8 cellular contexts compared by ENCODE assay signal in the genomic region with DNA sequence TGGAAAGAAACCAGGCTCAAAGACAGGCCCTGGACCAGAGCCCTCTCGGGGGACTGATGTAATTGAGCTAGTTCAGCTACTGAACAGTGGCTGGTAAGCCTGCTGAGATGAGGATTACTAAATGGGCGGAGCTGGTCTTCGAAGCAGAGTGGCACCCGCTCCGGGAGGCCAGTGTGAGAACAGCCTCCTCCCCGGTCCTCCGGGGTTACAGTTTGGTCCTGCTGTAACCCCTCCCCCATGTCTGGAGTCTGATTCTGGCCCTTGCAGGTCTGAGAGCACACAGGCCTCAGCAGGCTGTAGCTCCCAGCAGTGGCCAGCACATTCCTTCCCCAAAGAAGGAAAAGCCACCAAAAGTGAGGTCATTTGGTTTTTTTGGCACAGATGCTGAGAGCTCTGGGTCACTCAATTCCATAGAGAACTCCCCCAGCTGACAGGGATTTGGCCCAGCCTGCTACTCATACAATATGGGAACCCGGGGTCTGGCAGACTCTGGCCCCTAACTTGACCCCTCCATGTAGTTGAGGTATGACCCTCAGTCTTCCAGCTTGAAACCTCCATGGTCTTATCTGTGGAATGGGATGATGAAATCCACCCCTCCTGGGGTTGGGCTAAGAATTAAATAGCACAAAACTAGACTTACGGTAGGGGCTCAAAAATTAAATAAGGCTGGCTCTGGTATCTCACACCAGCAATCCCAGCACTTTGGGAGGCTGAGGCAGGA. TPM values are rescaled to one million over a fixed set of nuclear protein-coding genes. Genes with fewer than 3 reads are reported as not detected.
DNase-seq lines count a peak whose midpoint lies in the region; ATAC-seq and TF ChIP-seq lines count a peak whose summit lies in the region.

No MANE protein-coding gene starts in this region.

- TF ChIP-seq RAD21 in SK-N-SH (IDR thresholded peaks at IDR 0.05; ENCODE audit: low read length) = no peak

- H3F3A ChIP-seq in SK-N-SH (replicated peaks; ENCODE audit: insufficient read depth) = peaks cover 48% of the 10 kb centered on the region

- no peak overlapping the region for H3K4me3 ChIP-seq in SK-N-SH (ENCODE audit: low read depth in 2 of 2, low read length in 1 of 2)
- no peak overlapping the region for H3K4me3 ChIP-seq in foreskin fibroblast (ENCODE audit: low read depth in 1 of 2, low read length in 2 of 2)

- H3K27ac Mint-ChIP-seq in activated CD4-positive, alpha-beta T cell treated with anti-CD3 and anti-CD28 coated beads, Interleukin-2, amount 10 ng/mL, durations not matched to agents 7 days and 5 days = no peak overlapping the region

- H3K9me2 ChIP-seq in SK-N-SH = no peaks in the 10 kb centered on the region

- no peaks in the 10 kb centered on the region for H3K9me3 ChIP-seq in SK-N-SH

- H3K36me3 Mint-ChIP-seq in activated CD4-positive, alpha-beta T cell treated with anti-CD3 and anti-CD28 coated beads, Interleukin-2, amount 10 ng/mL, durations not matched to agents 7 days and 5 days (ENCODE audit: low read depth) = no peaks in the 10 kb centered on the region

- DNase-seq in ELF-1 (ENCODE audit: low read depth, low spot score) (peak; percentile 96), SK-N-SH (peak; percentile 51), foreskin fibroblast (peak; percentile 95 to 96), posterior vena cava (ENCODE audit: low spot score) (peak; percentile 93), erythroblast (lab: John Stamatoyannopoulos, UW) (no peak)
- DNase-seq in activated CD4-positive, alpha-beta T cell treated with anti-CD3 and anti-CD28 coated beads, Interleukin-2, amount 10 ng/mL, durations not matched to agents 7 days and 5 days = no peak

- no peaks in the 10 kb centered on the region for H3K27me3 ChIP-seq in SK-N-SH (ENCODE audit: insufficient read depth)

- POLR2A ChIA-PET in SK-N-SH (lab: Yijun Ruan, JAX) = interaction anchor here (0.9 to 1.2 kb wide), 3 partner anchors 12 to 108 kb away, joined by 3 read pairs; no protein-coding TSS in a partner anchor
- POLR2A ChIA-PET in activated CD4-positive, alpha-beta T cell treated with anti-CD3 and anti-CD28 coated beads, Interleukin-2, amount 10 ng/mL, durations not matched to agents 7 days and 5 days (lab: Charles Lee) = no interaction called here

- no peaks in the 10 kb centered on the region for H3K9me3 Mint-ChIP-seq in activated CD4-positive, alpha-beta T cell treated with anti-CD3 and anti-CD28 coated beads, Interleukin-2, amount 10 ng/mL, durations not matched to agents 7 days and 5 days

- 15% methylated on average over 7 of the region's 9 CpGs for WGBS in SK-N-SH (ENCODE audit: low lambda C conversion rate)

- intact Hi-C loops in posterior vena cava (cut with DNase I) = loop anchor here in 1 of 2 donors (10.0 kb wide), 1 partner anchor 105 kb away; no protein-coding TSS in a partner anchor

- CTCF ChIA-PET in SK-N-SH (lab: Yijun Ruan, JAX) = interaction anchor here (1.0 to 5.4 kb wide), 10 partner anchors 11 to 189 kb away, joined by 3 to 29 read pairs (median 4); no protein-coding TSS in a partner anchor
- CTCF ChIA-PET in activated CD4-positive, alpha-beta T cell treated with anti-CD3 and anti-CD28 coated beads, Interleukin-2, amount 10 ng/mL, durations not matched to agents 7 days and 5 days (lab: Charles Lee) = interaction anchor here (0.9 to 2.3 kb wide), 9 partner anchors 9 to 168 kb away, joined by 3 to 7 read pairs (median 3); no protein-coding TSS in a partner anchor

- H3K9ac ChIP-seq in SK-N-SH = peak overlapping the region; percentile 40; the same call in 1 of the 2 replicates

- H3K36me3 ChIP-seq in SK-N-SH (replicated peaks in 1 of 2; ENCODE audit: control insufficient read depth in 1 of 2, insufficient read depth in 2 of 2, low read length in 1 of 2) = peaks cover 3 to 20% of the 10 kb centered on the region in 2 experiments

- H3K4me3 Mint-ChIP-seq in activated CD4-positive, alpha-beta T cell treated with anti-CD3 and anti-CD28 coated beads, Interleukin-2, amount 10 ng/mL, durations not matched to agents 7 days and 5 days = no peak overlapping the region

- H3K4me2 ChIP-seq in SK-N-SH = peak overlapping the region; percentile 72

- TF ChIP-seq EP300 in SK-N-SH (IDR thresholded peaks at IDR 0.05; ENCODE audit: borderline replicate concordance in 1 of 2, low read depth in 1 of 2, low read length in 1 of 2) = peak; percentile 35 to 73; a peak in 2 of 4 replicates

- H3K4me1 Mint-ChIP-seq in activated CD4-positive, alpha-beta T cell treated with anti-CD3 and anti-CD28 coated beads, Interleukin-2, amount 10 ng/mL, durations not matched to agents 7 days and 5 days = peaks cover 34% of the 10 kb centered on the region

- no peak for ATAC-seq in GM19455 (IDR thresholded peaks at IDR 0.05; ENCODE audit: unreplicated experiment)
- no peak for ATAC-seq in GM21737 (IDR thresholded peaks at IDR 0.05; ENCODE audit: unreplicated experiment)

- TF ChIP-seq CTCF in SK-N-SH (IDR thresholded peaks at IDR 0.05) (no peak), foreskin fibroblast (IDR thresholded peaks at IDR 0.05; ENCODE audit: low read depth, low read length) (no peak)

- H3K79me2 ChIP-seq in SK-N-SH (ENCODE audit: insufficient read depth) = peaks cover 98% of the 10 kb centered on the region

- H4K20me1 ChIP-seq in SK-N-SH (ENCODE audit: insufficient read depth) = peaks cover 98% of the 10 kb centered on the region

- no peaks in the 10 kb centered on the region for H3K27me3 Mint-ChIP-seq in activated CD4-positive, alpha-beta T cell treated with anti-CD3 and anti-CD28 coated beads, Interleukin-2, amount 10 ng/mL, durations not matched to agents 7 days and 5 days

- peak overlapping the region; percentile 92 to 99 for H3K27ac ChIP-seq in SK-N-SH (ENCODE audit: low read depth in 2 of 2, low read length in 1 of 2)

- no peak for TF ChIP-seq POLR2A in erythroblast (IDR thresholded peaks at IDR 0.05; ENCODE audit: low read length)

- no peak overlapping the region for H2AFZ ChIP-seq in SK-N-SH (ENCODE audit: low read depth)

- H3K4me1 ChIP-seq in SK-N-SH (ENCODE audit: control insufficient read depth in 1 of 2, insufficient read depth in 2 of 2, low read depth in 1 of 2, low read length in 1 of 2) = peaks cover 71 to 90% of the 10 kb centered on the region in 2 experiments

TF ChIP-seq in SK-N-SH, 30 proteins besides CTCF, POLR2A, EP300 and RAD21 (continues in another document):
- TF ChIP-seq POLR2AphosphoS5 (IDR thresholded peaks at IDR 0.05; ENCODE audit: low read depth, low read length) (no peak; the same call in none of the 2 replicates), RFX5 (IDR thresholded peaks at IDR 0.05; ENCODE audit: low read length) (no peak), TEAD4 (IDR thresholded peaks at IDR 0.05; ENCODE audit: borderline replicate concordance, insufficient read depth) (peak; percentile 83), CHD2 (IDR thresholded peaks at IDR 0.05; ENCODE audit: low read length, partially characterized antibody) (peak; percentile 38), JUND (IDR thresholded peaks at IDR 0.05) (peak; percentile 79), SMC3 (IDR thresholded peaks at IDR 0.05; ENCODE audit: low read depth, low read length) (peak; percentile 22; the same call in 1 of the 2 replicates), FOSL2 (IDR thresholded peaks at IDR 0.05; ENCODE audit: borderline replicate concordance, low read depth) (peak; percentile 48), NFIC (IDR thresholded peaks at IDR 0.05; ENCODE audit: borderline replicate concordance) (peak; percentile 95), RXRA (IDR thresholded peaks at IDR 0.05; ENCODE audit: borderline replicate concordance, low read depth) (peak; percentile 85; the same call in 1 of the 2 replicates), ELF1 (IDR thresholded peaks at IDR 0.05) (peak; percentile 24; the same call in 1 of the 2 replicates), EZH2phosphoT487 (IDR thresholded peaks at IDR 0.05; ENCODE audit: borderline replicate concordance, low read depth) (no peak), SIN3A (IDR thresholded peaks at IDR 0.05; ENCODE audit: borderline replicate concordance, low read depth, low read length) (peak; percentile 70; the same call in 1 of the 2 replicates), MEF2A (IDR thresholded peaks at IDR 0.05; ENCODE audit: borderline replicate concordance, low read depth) (peak; percentile 55; the same call in 1 of the 2 replicates), GABPA (IDR thresholded peaks at IDR 0.05; ENCODE audit: low read depth) (0 out of 2 replicates have a peak, but pooled peaks have one; percentile 9)
- TF ChIP-seq, protein P1, sequence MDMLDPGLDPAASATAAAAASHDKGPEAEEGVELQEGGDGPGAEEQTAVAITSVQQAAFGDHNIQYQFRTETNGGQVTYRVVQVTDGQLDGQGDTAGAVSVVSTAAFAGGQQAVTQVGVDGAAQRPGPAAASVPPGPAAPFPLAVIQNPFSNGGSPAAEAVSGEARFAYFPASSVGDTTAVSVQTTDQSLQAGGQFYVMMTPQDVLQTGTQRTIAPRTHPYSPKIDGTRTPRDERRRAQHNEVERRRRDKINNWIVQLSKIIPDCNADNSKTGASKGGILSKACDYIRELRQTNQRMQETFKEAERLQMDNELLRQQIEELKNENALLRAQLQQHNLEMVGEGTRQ (IDR thresholded peaks at IDR 0.05; ENCODE audit: borderline replicate concordance, low read depth, low read length) = no peak
- TF ChIP-seq, protein P2, sequence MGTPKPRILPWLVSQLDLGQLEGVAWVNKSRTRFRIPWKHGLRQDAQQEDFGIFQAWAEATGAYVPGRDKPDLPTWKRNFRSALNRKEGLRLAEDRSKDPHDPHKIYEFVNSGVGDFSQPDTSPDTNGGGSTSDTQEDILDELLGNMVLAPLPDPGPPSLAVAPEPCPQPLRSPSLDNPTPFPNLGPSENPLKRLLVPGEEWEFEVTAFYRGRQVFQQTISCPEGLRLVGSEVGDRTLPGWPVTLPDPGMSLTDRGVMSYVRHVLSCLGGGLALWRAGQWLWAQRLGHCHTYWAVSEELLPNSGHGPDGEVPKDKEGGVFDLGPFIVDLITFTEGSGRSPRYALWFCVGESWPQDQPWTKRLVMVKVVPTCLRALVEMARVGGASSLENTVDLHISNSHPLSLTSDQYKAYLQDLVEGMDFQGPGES (IDR thresholded peaks at IDR 0.05; ENCODE audit: low read depth, low read length) = no peak
- TF ChIP-seq, protein P3, sequence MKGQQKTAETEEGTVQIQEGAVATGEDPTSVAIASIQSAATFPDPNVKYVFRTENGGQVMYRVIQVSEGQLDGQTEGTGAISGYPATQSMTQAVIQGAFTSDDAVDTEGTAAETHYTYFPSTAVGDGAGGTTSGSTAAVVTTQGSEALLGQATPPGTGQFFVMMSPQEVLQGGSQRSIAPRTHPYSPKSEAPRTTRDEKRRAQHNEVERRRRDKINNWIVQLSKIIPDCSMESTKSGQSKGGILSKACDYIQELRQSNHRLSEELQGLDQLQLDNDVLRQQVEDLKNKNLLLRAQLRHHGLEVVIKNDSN (IDR thresholded peaks at IDR 0.05; ENCODE audit: borderline replicate concordance, low read depth) = 0 out of 2 replicates have a peak, but pooled peaks have one; percentile 7

RNA-seq across cellular contexts. Expression of a gene that starts 39.0 kb away (rescaled TPM):
- polyA plus RNA-seq in SK-N-SH (2012; rRNA removed) = 266 and 319 TPM in 2 replicates
- 144 and 218 TPM in 2 replicates for polyA plus RNA-seq in SK-N-SH (2012; cell fraction: cytosol; rRNA removed)
- polyA plus RNA-seq in SK-N-SH (2012; cell fraction: nucleus; rRNA removed) = 589 and 740 TPM in 2 replicates
- total RNA-seq in posterior vena cava = 100 to 1,000 TPM; 665 to 826 TPM
- 10 to 100 TPM; 31.9 to 35.1 TPM for total RNA-seq in activated CD4-positive, alpha-beta T cell treated with anti-CD3 and anti-CD28 coated beads, Interleukin-2, amount 10 ng/mL, durations not matched to agents 7 days and 5 days

Comparison
In these comparisons a context has a peak if more than half of its experiments do, and no peak if none do; other contexts are left out.
1. DNase-seq: peak in ELF-1 (single experiment), SK-N-SH (single experiment), foreskin fibroblast (2 of 2) and posterior vena cava (single experiment); none in activated CD4-positive, alpha-beta T cell treated with anti-CD3 and anti-CD28 coated beads, Interleukin-2, amount 10 ng/mL, durations not matched to agents 7 days and 5 days (single experiment) and erythroblast (0 of 2).
2. RNA of a gene that starts 39.0 kb away (total RNA-seq): 665 to 826 TPM in posterior vena cava; 31.9 to 35.1 TPM in activated CD4-positive, alpha-beta T cell treated with anti-CD3 and anti-CD28 coated beads, Interleukin-2, amount 10 ng/mL, durations not matched to agents 7 days and 5 days; every median in the first group is over 10 times any median in the second.